7 cellular contexts compared by ENCODE assay signal in the genomic region with DNA sequence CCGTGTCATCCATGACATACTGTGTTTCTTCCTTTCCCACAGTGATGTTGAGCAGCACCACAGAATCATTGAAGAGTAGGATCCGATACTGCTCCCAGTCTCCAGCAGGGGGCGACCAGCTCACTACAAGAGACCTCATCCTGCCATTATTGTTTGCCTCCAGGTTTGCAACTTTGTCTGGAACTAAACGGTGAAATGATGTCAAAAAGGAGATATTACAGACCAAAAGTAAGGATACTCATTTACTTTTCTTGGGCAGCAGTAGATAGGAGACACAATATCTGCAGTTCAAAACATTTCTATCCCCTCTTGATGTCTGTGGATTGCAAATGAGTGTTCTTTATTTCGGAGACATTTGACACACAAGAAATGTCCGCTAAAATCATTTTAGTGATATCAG. TPM values are rescaled to one million over a fixed set of nuclear protein-coding genes. Genes with fewer than 3 reads are reported as not detected.
DNase-seq lines count a peak whose midpoint lies in the region; ATAC-seq, FAIRE-seq and TF ChIP-seq lines count a peak whose summit lies in the region.

No MANE protein-coding gene starts in this region.

- H3K27ac Mint-ChIP-seq in brain: peak overlapping the region in 1 of 5 experiments; percentile 6

- peaks cover 9% of the 10 kb centered on the region for H3K36me3 Mint-ChIP-seq in brain

- TF ChIP-seq POLR2A in GM12891 (IDR thresholded peaks at IDR 0.05; ENCODE audit: low read depth, low read length): no peak

- no peaks in the 10 kb centered on the region for H3K27me3 Mint-ChIP-seq in brain

- DNase-seq in GM12891 (ENCODE audit: insufficient read length, low spot score) (peak; percentile 22), NCI-H1092 (lab: John Stamatoyannopoulos, UW) (peak; percentile 11), T-helper 9 cell (peak; percentile 31), inferior parietal cortex (ENCODE audit: extremely low spot score) (peak; percentile 80)
- peak; percentile 73 for DNase-seq in stimulated activated CD4-positive, alpha-beta T cell treated with anti-CD3 and anti-CD28 coated beads, Interleukin-15, amount 100 ng/mL, for 24 hours

- ATAC-seq in HG02610 (IDR thresholded peaks at IDR 0.05; ENCODE audit: unreplicated experiment): peak; percentile 93

- H3K9me3 Mint-ChIP-seq in brain: peaks cover 2 to 12% (median 8%) of the 10 kb centered on the region in 5 experiments

- peak; percentile 77 to 80 for TF ChIP-seq CTCF in brain (conservative IDR thresholded peaks at IDR 0.05)

- H3K4me3 Mint-ChIP-seq in brain: no peak overlapping the region

- FAIRE-seq in GM12891 (lab: Jason Lieb, UNC): peak; percentile 87

- no peaks in the 10 kb centered on the region for H3K4me1 Mint-ChIP-seq in brain

TF ChIP-seq in GM12891, 5 proteins besides CTCF, POLR2A, EP300 and RAD21:
- TF ChIP-seq PAX5 (IDR thresholded peaks at IDR 0.05; ENCODE audit: insufficient read depth, low read length, severe bottlenecking): no peak
- TF ChIP-seq TAF1 (IDR thresholded peaks at IDR 0.05; ENCODE audit: low read depth, low read length): no peak
- no peak for TF ChIP-seq POLR2AphosphoS5 (IDR thresholded peaks at IDR 0.05; ENCODE audit: low read depth, low read length)
- TF ChIP-seq POU2F2 (IDR thresholded peaks at IDR 0.05; ENCODE audit: low read depth, low read length): no peak
- no peak for TF ChIP-seq SPI1 (IDR thresholded peaks at IDR 0.05; ENCODE audit: low read depth, low read length)
TF ChIP-seq in GM12891: peak in this region for 0.

RNA-seq across cellular contexts. Expression of gene PTPRB, which starts 47.2 kb away (rescaled TPM):
- not detected for polyA plus RNA-seq in GM12891 (2012; ENCODE audit: low read depth, missing spikeins)
- 4.6 TPM for polyA plus RNA-seq in brain (ENCODE audit: insufficient read depth, low read depth, low replicate concordance)

Comparison
In these comparisons a context has a peak if more than half of its experiments do, and no peak if none do; other contexts are left out.
1. Peak in every context shown above with its lines: DNase-seq and ATAC-seq.
2. DNase-seq: peak in every context shown above with its lines; median percentile 80 in inferior parietal cortex; 73 in stimulated activated CD4-positive, alpha-beta T cell treated with anti-CD3 and anti-CD28 coated beads, Interleukin-15, amount 100 ng/mL, for 24 hours; 31 in T-helper 9 cell; 22 in GM12891; 11 in NCI-H1092.